Comparison of ENCODE assay signal across 8 cellular contexts in the genomic region with DNA sequence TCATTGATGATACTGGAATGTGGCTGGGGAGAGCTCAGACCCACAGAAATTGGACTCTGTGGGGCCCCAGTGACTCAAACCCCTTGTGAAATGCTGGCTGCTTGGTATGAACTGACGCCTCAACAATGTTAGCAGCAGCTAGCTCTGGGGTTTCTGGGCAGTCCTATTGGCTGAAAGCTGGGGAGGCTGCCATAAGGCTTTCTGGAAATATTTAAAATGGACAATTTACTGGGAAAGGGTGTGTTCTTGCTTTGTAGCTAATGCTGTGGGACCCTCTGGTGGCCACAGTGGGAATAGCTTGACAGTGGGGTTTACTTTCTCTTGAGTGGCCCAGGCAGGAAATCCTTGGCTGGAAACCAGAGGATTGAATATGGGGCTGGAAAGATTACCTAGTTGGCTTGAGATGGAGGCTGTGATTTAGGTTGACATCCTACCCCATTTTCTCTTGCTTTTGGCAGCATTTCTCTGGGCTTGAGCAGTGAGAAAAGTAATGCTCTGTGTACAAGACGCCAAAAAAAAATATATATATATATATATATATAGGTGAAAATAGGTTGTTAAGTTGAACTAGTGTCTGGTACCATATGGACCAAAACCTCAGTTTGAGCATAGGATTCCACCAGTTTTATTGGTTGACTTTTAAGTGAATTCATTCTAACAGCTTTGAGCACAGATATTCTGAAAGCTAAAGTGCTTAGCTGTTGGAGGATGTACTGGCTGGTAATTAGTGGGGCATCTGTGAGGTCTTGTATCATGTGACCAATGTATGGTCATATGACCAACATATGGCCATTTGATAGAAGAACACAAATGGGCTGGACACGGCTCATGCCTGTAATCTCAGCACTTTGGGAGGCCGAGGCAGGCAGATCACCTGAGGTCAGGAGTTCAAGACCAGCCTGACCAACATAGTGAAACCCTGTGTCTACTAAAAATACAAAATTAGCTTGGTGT. TPM values are rescaled to one million over a fixed set of nuclear protein-coding genes. Genes with fewer than 3 reads are reported as not detected.
DNase-seq lines count a peak whose midpoint lies in the region; ATAC-seq, FAIRE-seq and TF ChIP-seq lines count a peak whose summit lies in the region.

No MANE protein-coding gene starts in this region.

- peaks cover 18% of the 10 kb centered on the region for H3K4me1 Mint-ChIP-seq in T-helper 2 cell treated with Interferon-gamma antibody and Interleukin-4, amounts not matched to agents 5 μg/mL and 100 μg/mL, for 36 hours (ENCODE audit: low read depth)
- peaks cover 41% of the 10 kb centered on the region for H3K4me1 Mint-ChIP-seq in astrocyte (ENCODE audit: low read depth, unreplicated experiment)

- H3K4me3 Mint-ChIP-seq in T-helper 2 cell treated with Interferon-gamma antibody and Interleukin-4, amounts not matched to agents 5 μg/mL and 100 μg/mL, for 36 hours, result no peak overlapping the region
- no peak overlapping the region for H3K4me3 Mint-ChIP-seq in astrocyte (ENCODE audit: unreplicated experiment)

- no peaks in the 10 kb centered on the region for H4K20me1 ChIP-seq in astrocyte (ENCODE audit: insufficient read depth, low read length)

- peaks cover 38% of the 10 kb centered on the region for H3K27me3 Mint-ChIP-seq in T-helper 2 cell treated with Interferon-gamma antibody and Interleukin-4, amounts not matched to agents 5 μg/mL and 100 μg/mL, for 36 hours (ENCODE audit: low read depth)
- peaks cover 2% of the 10 kb centered on the region for H3K27me3 Mint-ChIP-seq in astrocyte (ENCODE audit: low read depth, unreplicated experiment)

- H3K9me3 ChIP-seq in astrocyte (ENCODE audit: insufficient read depth, low read depth, low read length), result peaks cover 3% of the 10 kb centered on the region
- H3K9me3 ChIP-seq in gastrocnemius medialis, result no peaks in the 10 kb centered on the region

- no peaks in the 10 kb centered on the region for H3K9me3 Mint-ChIP-seq in T-helper 2 cell treated with Interferon-gamma antibody and Interleukin-4, amounts not matched to agents 5 μg/mL and 100 μg/mL, for 36 hours
- peaks cover 2% of the 10 kb centered on the region for H3K9me3 Mint-ChIP-seq in astrocyte (ENCODE audit: unreplicated experiment)

- no peak overlapping the region for H3K4me3 ChIP-seq in astrocyte (ENCODE audit: insufficient read depth, low read depth, low read length)
- H3K4me3 ChIP-seq in gastrocnemius medialis, result no peak overlapping the region

- peak overlapping the region; percentile 42 for H3K27ac ChIP-seq in astrocyte (ENCODE audit: low read depth, low read length)
- H3K27ac ChIP-seq in gastrocnemius medialis, result no peak overlapping the region

- no peak overlapping the region for H3K27ac Mint-ChIP-seq in T-helper 2 cell treated with Interferon-gamma antibody and Interleukin-4, amounts not matched to agents 5 μg/mL and 100 μg/mL, for 36 hours
- peak overlapping the region; percentile 83 for H3K27ac Mint-ChIP-seq in astrocyte (ENCODE audit: unreplicated experiment)

- TF ChIP-seq POLR2A in gastrocnemius medialis (IDR thresholded peaks at IDR 0.05), result no peak

- H3K9ac ChIP-seq in astrocyte (ENCODE audit: low read length), result peak overlapping the region; percentile 10

- no peaks in the 10 kb centered on the region for H3K36me3 Mint-ChIP-seq in T-helper 2 cell treated with Interferon-gamma antibody and Interleukin-4, amounts not matched to agents 5 μg/mL and 100 μg/mL, for 36 hours (ENCODE audit: low read depth)
- H3K36me3 Mint-ChIP-seq in astrocyte (ENCODE audit: low read depth, unreplicated experiment), result no peaks in the 10 kb centered on the region

- FAIRE-seq in astrocyte (lab: Jason Lieb, UNC), result peak; percentile 92

- TF ChIP-seq CTCF in GM12873 (IDR thresholded peaks at IDR 0.05; ENCODE audit: insufficient read depth, low read depth, low read length, missing control alignments) (peak; percentile 94), astrocyte (IDR thresholded peaks at IDR 0.05; ENCODE audit: insufficient read depth, low read depth, low read length) (peak; percentile 98), gastrocnemius medialis (IDR thresholded peaks at IDR 0.05 in 4 of 5, conservative IDR thresholded peaks at IDR 0.05 in 1 of 5) (peak; percentile 78 to 92 (median 79))

- H3K36me3 ChIP-seq in astrocyte (ENCODE audit: insufficient read depth, low read length) (no peaks in the 10 kb centered on the region), gastrocnemius medialis (no peaks in the 10 kb centered on the region)

- H3K4me2 ChIP-seq in astrocyte (ENCODE audit: low read length), result peak overlapping the region; percentile 41

- peaks cover 29% of the 10 kb centered on the region for H3K27me3 ChIP-seq in astrocyte (ENCODE audit: insufficient read depth, low read length)
- H3K27me3 ChIP-seq in gastrocnemius medialis, result no peaks in the 10 kb centered on the region

- peak overlapping the region; percentile 5 for H2AFZ ChIP-seq in astrocyte (ENCODE audit: low read depth, low read length)

- in situ Hi-C loops in gastrocnemius medialis (cut with MboI; ENCODE audit: low sequenced_read_pairs in 4 of 4), result no loop called here

- H3K4me1 ChIP-seq in astrocyte (ENCODE audit: insufficient read depth, low read length), result peaks cover 12% of the 10 kb centered on the region
- H3K4me1 ChIP-seq in gastrocnemius medialis, result no peaks in the 10 kb centered on the region

- peak; percentile 60 to 66 for ATAC-seq in gastrocnemius medialis
- ATAC-seq in GM21360 (IDR thresholded peaks at IDR 0.05; ENCODE audit: unreplicated experiment), result no peak

- no peaks in the 10 kb centered on the region for H3K79me2 ChIP-seq in astrocyte (ENCODE audit: insufficient read depth, low read length)

- DNase-seq in NCI-H146 treated with DMSO at 0.1 percent for 48 hours (lab: John Stamatoyannopoulos, UW; ENCODE audit: unreplicated experiment) (peak; percentile 15), astrocyte (ENCODE audit: low read depth) (peak; percentile 96), hippocampal formation (lab: John Stamatoyannopoulos, UW) (peak; percentile 45 to 66), gastrocnemius medialis (peak; percentile 45 to 76), 8988T (no peak)
- peak; percentile 49 for DNase-seq in T-helper 2 cell treated with Interferon-gamma antibody and Interleukin-4, amounts not matched to agents 5 μg/mL and 100 μg/mL, for 36 hours (ENCODE audit: low spot score)

- intact Hi-C loops in gastrocnemius medialis (cut with DNase I; ENCODE audit: low total_unique reads), result loop anchor here (2.0 kb wide), 1 partner anchor 67 kb away; no protein-coding TSS in a partner anchor

RNA-seq across cellular contexts. Expression of gene S100A10, which starts 8.2 kb away (rescaled TPM):
- total RNA-seq in astrocyte (1,137 and 1,257 TPM in 2 replicates), gastrocnemius medialis (10 to 100 TPM in 3 of 4 donors, 1 to 10 TPM in 1; 6.4 to 60.3 (median 28.0) TPM)

RNA-seq across cellular contexts. Expression of gene S100A11, which starts 34.9 kb away (rescaled TPM):
- total RNA-seq in astrocyte (1,415 and 1,482 TPM in 2 replicates), gastrocnemius medialis (10 to 100 TPM in 3 of 4 donors, 1 to 10 TPM in 1; 8.4 to 66.2 (median 29.8) TPM)

Comparison
In these comparisons a context has a peak if more than half of its experiments do, and no peak if none do; other contexts are left out.
1. RNA of gene S100A10, which starts 8.2 kb away (total RNA-seq): 1,137 to 1,257 TPM in astrocyte; 6.4 to 60.3 TPM in gastrocnemius medialis; every median in the first group is over 10 times any median in the second.
2. RNA of gene S100A11, which starts 34.9 kb away (total RNA-seq): 1,415 to 1,482 TPM in astrocyte; 8.4 to 66.2 TPM in gastrocnemius medialis; every median in the first group is over 10 times any median in the second.
3. Peak in every context shown above with its lines, with median percentiles within 50 percentile points of each other: CTCF ChIP-seq.